Comparison of ENCODE assay signal across 8 cellular contexts in the genomic region with DNA sequence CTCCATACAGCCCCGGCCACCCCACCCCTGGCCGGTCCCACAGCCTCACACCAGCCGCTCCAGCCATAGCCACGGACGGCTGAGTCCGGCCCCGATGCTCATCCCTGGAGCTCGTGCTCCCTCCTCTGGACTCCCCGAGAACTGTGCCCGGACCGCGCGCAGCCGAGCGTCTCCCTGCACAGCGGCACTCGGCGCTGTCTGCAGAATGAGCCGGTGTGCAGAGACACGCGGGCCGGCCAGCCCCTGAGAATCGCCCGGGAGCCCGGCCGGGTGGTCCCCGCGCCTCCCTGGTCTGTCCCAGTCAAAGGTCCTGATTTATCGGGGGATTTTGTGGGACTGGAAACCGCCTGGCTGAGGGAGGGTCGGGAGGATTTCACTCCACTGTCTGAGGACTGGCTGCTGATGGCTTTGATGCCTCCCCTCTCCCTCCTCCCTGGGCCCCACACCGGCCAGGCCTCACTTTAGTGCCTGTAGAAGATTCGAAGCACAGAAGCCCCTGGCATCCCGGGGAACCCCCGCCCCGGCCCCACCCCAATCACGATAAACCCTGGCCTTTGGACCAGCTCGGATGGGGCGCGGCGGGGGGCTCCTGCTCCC.
A peak's percentile ranks its signal among the peaks of the same experiment; 100 is the strongest.
DNase-seq lines count a peak whose midpoint lies in the region; ATAC-seq and TF ChIP-seq lines count a peak whose summit lies in the region.

No MANE protein-coding gene starts in this region.

- CTCF ChIA-PET in RWPE1 (lab: Yijun Ruan, JAX): no interaction called here

- DNase-seq in DMS153 (lab: John Stamatoyannopoulos, UW): peak; percentile 60
- DNase-seq in HL-60 (ENCODE audit: low read depth in 1 of 2, low spot score in 1 of 2): peak; percentile 24 to 76
- DNase-seq in RWPE1 (ENCODE audit: low spot score): peak; percentile 8
- DNase-seq in activated gamma-delta T cell (lab: John Stamatoyannopoulos, UW): peak; percentile 36
- peak; percentile 47 for DNase-seq in glomerular visceral epithelial cell (ENCODE audit: extremely low spot score)
- peak; percentile 31 for DNase-seq in prostate gland (ENCODE audit: low spot score)
- DNase-seq in upper lobe of right lung: peak; percentile 79

- intact Hi-C loops in prostate gland (cut with DNase I) (no loop called here), upper lobe of right lung (cut with DNase I) (no loop called here)

- H3K4me1 ChIP-seq in prostate gland (replicated peaks) (no peaks in the 10 kb centered on the region), upper lobe of right lung (no peaks in the 10 kb centered on the region)

- POLR2A ChIA-PET in RWPE1 (lab: Yijun Ruan, JAX; ENCODE audit: low non-redundant PET): no interaction called here

- 12% methylated on average over 18 of the region's 41 CpGs for WGBS in prostate gland

- H3K27me3 ChIP-seq in HL-60 (ENCODE audit: insufficient read depth, poor library complexity, severe bottlenecking) (peaks cover 48% of the 10 kb centered on the region), prostate gland (replicated peaks; ENCODE audit: insufficient read depth) (peaks cover 9% of the 10 kb centered on the region), upper lobe of right lung (peaks cover 38% of the 10 kb centered on the region)

- H3K4me3 ChIP-seq in HL-60 (replicated peaks; ENCODE audit: insufficient read depth, low read length) (peak overlapping the region; percentile 49), prostate gland (peak overlapping the region in 1 of 2 donors; percentile 7), upper lobe of right lung (peak overlapping the region; percentile 40)

- H3K27ac ChIP-seq in HL-60 (replicated peaks) (no peak overlapping the region), RWPE1 (no peak overlapping the region), prostate gland (no peak overlapping the region), upper lobe of right lung (no peak overlapping the region)

- H3K36me3 ChIP-seq in prostate gland: no peaks in the 10 kb centered on the region
- no peaks in the 10 kb centered on the region for H3K36me3 ChIP-seq in upper lobe of right lung

- ATAC-seq in upper lobe of right lung: peak; percentile 90
- no peak for ATAC-seq in GM18861 (IDR thresholded peaks at IDR 0.05; ENCODE audit: unreplicated experiment)

- no peaks in the 10 kb centered on the region for H3K9me3 ChIP-seq in prostate gland
- no peaks in the 10 kb centered on the region for H3K9me3 ChIP-seq in upper lobe of right lung

- TF ChIP-seq CTCF in HL-60 (IDR thresholded peaks at IDR 0.05; ENCODE audit: insufficient read depth, low read length) (peak; percentile 62), RWPE1 (conservative IDR thresholded peaks at IDR 0.05; ENCODE audit: low read depth) (no peak), prostate gland (IDR thresholded peaks at IDR 0.05) (peak in 3 of 4 experiments; percentile 26 to 62 (median 57)), upper lobe of right lung (IDR thresholded peaks at IDR 0.05) (peak; percentile 65)

- no peak for TF ChIP-seq POLR2A in prostate gland (IDR thresholded peaks at IDR 0.05)

Comparison
In these comparisons a context has a peak if more than half of its experiments do, and no peak if none do; other contexts are left out.
1. DNase-seq: peak in every context shown above with its lines; median percentile 79 in upper lobe of right lung; 60 in DMS153; 50 in HL-60; 47 in glomerular visceral epithelial cell; 36 in activated gamma-delta T cell; 31 in prostate gland; 8 in RWPE1.